In the genomic region with DNA sequence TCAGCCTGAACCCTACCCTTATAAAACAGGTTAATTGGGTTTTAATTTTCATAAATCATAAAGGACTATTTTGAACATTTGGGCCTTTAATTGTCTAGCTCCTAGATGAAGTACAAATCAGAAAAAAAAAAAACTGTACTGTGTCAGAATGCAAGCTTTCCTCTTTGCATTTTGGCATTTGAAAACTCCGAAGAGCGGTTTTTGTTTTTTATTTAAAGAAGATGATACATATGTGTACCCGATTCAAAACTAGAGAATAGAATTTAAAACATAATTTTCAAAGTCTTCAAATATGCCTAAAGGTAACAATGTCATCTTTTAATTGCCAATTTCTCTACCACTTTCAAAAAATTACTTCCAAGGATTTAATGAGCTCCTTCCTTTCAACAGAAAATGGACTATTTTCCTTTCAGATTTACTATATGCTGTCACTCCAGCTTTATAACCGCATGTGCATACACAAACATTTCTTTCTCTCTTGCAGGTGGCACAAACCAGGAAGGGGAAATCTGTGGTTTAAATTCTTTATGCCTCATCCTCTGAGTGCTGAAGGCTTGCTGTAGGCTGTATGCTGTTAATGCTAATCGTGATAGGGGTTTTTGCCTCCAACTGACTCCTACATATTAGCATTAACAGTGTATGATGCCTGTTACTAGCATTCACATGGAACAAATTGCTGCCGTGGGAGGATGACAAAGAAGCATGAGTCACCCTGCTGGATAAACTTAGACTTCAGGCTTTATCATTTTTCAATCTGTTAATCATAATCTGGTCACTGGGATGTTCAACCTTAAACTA, we compare ENCODE assay signal across 8 cellular contexts. TPM values are rescaled to one million over a fixed set of nuclear protein-coding genes. Genes with fewer than 3 reads are reported as not detected.
DNase-seq lines count a peak whose midpoint lies in the region; ATAC-seq, FAIRE-seq and TF ChIP-seq lines count a peak whose summit lies in the region.

No MANE protein-coding gene starts in this region.

- POLR2A ChIA-PET in SK-N-SH (lab: Yijun Ruan, JAX) = no interaction called here
- POLR2A ChIA-PET in naive thymus-derived CD8-positive, alpha-beta T cell (lab: Charles Lee) = interaction anchor here (0.6 to 1.0 kb wide), 3 partner anchors 11 to 244 kb away, joined by 3 to 4 read pairs (median 4); no protein-coding TSS in a partner anchor

- intact Hi-C loops in CD14-positive monocyte (cut with micrococcal nuclease) = no loop called here

- H3K4me3 ChIP-seq in SK-N-SH (ENCODE audit: low read depth in 2 of 2, low read length in 1 of 2) (peak overlapping the region in 1 of 2 experiments; percentile 23; a peak in 1 of 4 replicates), astrocyte (ENCODE audit: insufficient read depth, low read depth, low read length) (peak overlapping the region; percentile 0)

- H3K27me3 ChIP-seq in SK-N-SH (ENCODE audit: insufficient read depth) (no peaks in the 10 kb centered on the region), astrocyte (ENCODE audit: insufficient read depth, low read length) (no peaks in the 10 kb centered on the region)

- peaks cover 0 to 5% of the 10 kb centered on the region in 2 experiments for H3K36me3 ChIP-seq in SK-N-SH (replicated peaks in 1 of 2; ENCODE audit: control insufficient read depth in 1 of 2, insufficient read depth in 2 of 2, low read length in 1 of 2)
- H3K36me3 ChIP-seq in astrocyte (ENCODE audit: insufficient read depth, low read length) = peaks cover 3% of the 10 kb centered on the region

- H2AFZ ChIP-seq in SK-N-SH (ENCODE audit: low read depth) = no peak overlapping the region
- H2AFZ ChIP-seq in astrocyte (ENCODE audit: low read depth, low read length) = no peak overlapping the region

- H3K27ac Mint-ChIP-seq in astrocyte (ENCODE audit: unreplicated experiment) (peak overlapping the region; percentile 88), CD14-positive monocyte (no peak overlapping the region)
- peak overlapping the region; percentile 76 to 93 (median 84) for H3K27ac Mint-ChIP-seq in naive thymus-derived CD8-positive, alpha-beta T cell

- H3K9me3 ChIP-seq in SK-N-SH (no peaks in the 10 kb centered on the region), astrocyte (ENCODE audit: insufficient read depth, low read depth, low read length) (no peaks in the 10 kb centered on the region)

- ATAC-seq in HG02981 (IDR thresholded peaks at IDR 0.05; ENCODE audit: unreplicated experiment) = peak; percentile 23
- ATAC-seq in naive thymus-derived CD8-positive, alpha-beta T cell = peak; percentile 75 to 79

- H4K20me1 ChIP-seq in SK-N-SH (ENCODE audit: insufficient read depth) (no peaks in the 10 kb centered on the region), astrocyte (ENCODE audit: insufficient read depth, low read length) (no peaks in the 10 kb centered on the region)

- no peaks in the 10 kb centered on the region for H3K9me3 Mint-ChIP-seq in astrocyte (ENCODE audit: unreplicated experiment)
- H3K9me3 Mint-ChIP-seq in naive thymus-derived CD8-positive, alpha-beta T cell = no peaks in the 10 kb centered on the region
- no peaks in the 10 kb centered on the region for H3K9me3 Mint-ChIP-seq in CD14-positive monocyte

- TF ChIP-seq CTCF in SK-N-SH (IDR thresholded peaks at IDR 0.05) = no peak
- no peak for TF ChIP-seq CTCF in astrocyte (IDR thresholded peaks at IDR 0.05; ENCODE audit: insufficient read depth, low read depth, low read length)
- no peak for TF ChIP-seq CTCF in CD14-positive monocyte (IDR thresholded peaks at IDR 0.05)

- H3K9ac ChIP-seq in SK-N-SH (peak overlapping the region; percentile 28; the same call in 1 of the 2 replicates), astrocyte (ENCODE audit: low read length) (peak overlapping the region; percentile 68)

- H3K27ac ChIP-seq in SK-N-SH (ENCODE audit: low read depth in 2 of 2, low read length in 1 of 2) (peak overlapping the region; percentile 53 to 91; a peak in 3 of 4 replicates), astrocyte (ENCODE audit: low read depth, low read length) (peak overlapping the region; percentile 90)

- H3K4me2 ChIP-seq in SK-N-SH (peak overlapping the region; percentile 49; the same call in 1 of the 2 replicates), astrocyte (ENCODE audit: low read length) (peak overlapping the region; percentile 57)

- peak; percentile 12 to 82; a peak in 2 of 4 replicates for TF ChIP-seq EP300 in SK-N-SH (IDR thresholded peaks at IDR 0.05; ENCODE audit: borderline replicate concordance in 1 of 2, low read depth in 1 of 2, low read length in 1 of 2)

- H3K27me3 Mint-ChIP-seq in astrocyte (ENCODE audit: low read depth, unreplicated experiment) (no peaks in the 10 kb centered on the region), CD14-positive monocyte (ENCODE audit: low read depth in 3 of 3) (no peaks in the 10 kb centered on the region)
- no peaks in the 10 kb centered on the region for H3K27me3 Mint-ChIP-seq in naive thymus-derived CD8-positive, alpha-beta T cell

- CTCF ChIA-PET in SK-N-SH (lab: Yijun Ruan, JAX) = no interaction called here

- no peaks in the 10 kb centered on the region for H3K79me2 ChIP-seq in SK-N-SH (ENCODE audit: insufficient read depth)
- peaks cover 23% of the 10 kb centered on the region for H3K79me2 ChIP-seq in astrocyte (ENCODE audit: insufficient read depth, low read length)

- WGBS in SK-N-SH (ENCODE audit: low lambda C conversion rate) = 43% methylated on average over 6 of the region's 6 CpGs

- H3K4me1 ChIP-seq in SK-N-SH (ENCODE audit: control insufficient read depth in 1 of 2, insufficient read depth in 2 of 2, low read depth in 1 of 2, low read length in 1 of 2) = peaks cover 3 to 27% of the 10 kb centered on the region in 2 experiments
- peaks cover 37% of the 10 kb centered on the region for H3K4me1 ChIP-seq in astrocyte (ENCODE audit: insufficient read depth, low read length)

- TF ChIP-seq RAD21 in SK-N-SH (IDR thresholded peaks at IDR 0.05; ENCODE audit: low read length) = no peak

- peaks cover 26% of the 10 kb centered on the region for H3F3A ChIP-seq in SK-N-SH (replicated peaks; ENCODE audit: insufficient read depth)

- peak; percentile 93 for FAIRE-seq in astrocyte (lab: Jason Lieb, UNC)

- peak; percentile 15 for DNase-seq in NCI-H82 (lab: John Stamatoyannopoulos, UW)
- no peak for DNase-seq in NCI-H82 treated with DMSO at 0.1 percent for 48 hours (lab: John Stamatoyannopoulos, UW; ENCODE audit: unreplicated experiment)
- DNase-seq in SK-N-SH = peak; percentile 27
- DNase-seq in astrocyte (ENCODE audit: low read depth) = peak; percentile 97
- peak in 7 of 10 donors; percentile 16 to 56 (median 25) for DNase-seq in naive thymus-derived CD8-positive, alpha-beta T cell
- DNase-seq in CD14-positive monocyte (ENCODE audit: low spot score) = no peak
- no peak for DNase-seq in GDM1 (lab: John Stamatoyannopoulos, UW)

- H3K36me3 Mint-ChIP-seq in astrocyte (ENCODE audit: low read depth, unreplicated experiment) (peaks cover 2% of the 10 kb centered on the region), CD14-positive monocyte (peaks cover 13 to 18% of the 10 kb centered on the region in 2 donors)
- H3K36me3 Mint-ChIP-seq in naive thymus-derived CD8-positive, alpha-beta T cell = peaks cover 0 to 10% (median 7%) of the 10 kb centered on the region in 3 donors

- H3K4me3 Mint-ChIP-seq in astrocyte (ENCODE audit: unreplicated experiment) (no peak overlapping the region), CD14-positive monocyte (no peak overlapping the region)
- H3K4me3 Mint-ChIP-seq in naive thymus-derived CD8-positive, alpha-beta T cell = peak overlapping the region; percentile 57 to 89 (median 82)

- no peaks in the 10 kb centered on the region for H3K9me2 ChIP-seq in SK-N-SH

- peaks cover 36% of the 10 kb centered on the region for H3K4me1 Mint-ChIP-seq in astrocyte (ENCODE audit: low read depth, unreplicated experiment)
- peaks cover 10 to 52% (median 19%) of the 10 kb centered on the region in 4 donors for H3K4me1 Mint-ChIP-seq in naive thymus-derived CD8-positive, alpha-beta T cell
- H3K4me1 Mint-ChIP-seq in CD14-positive monocyte = peaks cover 8% of the 10 kb centered on the region

TF ChIP-seq in SK-N-SH, 30 proteins besides CTCF, POLR2A, EP300 and RAD21 (continues in another document):
- TF ChIP-seq FOXJ3 (CRISPR knock-in tag; IDR thresholded peaks at IDR 0.05) = no peak
- TF ChIP-seq, protein P1, sequence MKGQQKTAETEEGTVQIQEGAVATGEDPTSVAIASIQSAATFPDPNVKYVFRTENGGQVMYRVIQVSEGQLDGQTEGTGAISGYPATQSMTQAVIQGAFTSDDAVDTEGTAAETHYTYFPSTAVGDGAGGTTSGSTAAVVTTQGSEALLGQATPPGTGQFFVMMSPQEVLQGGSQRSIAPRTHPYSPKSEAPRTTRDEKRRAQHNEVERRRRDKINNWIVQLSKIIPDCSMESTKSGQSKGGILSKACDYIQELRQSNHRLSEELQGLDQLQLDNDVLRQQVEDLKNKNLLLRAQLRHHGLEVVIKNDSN (IDR thresholded peaks at IDR 0.05; ENCODE audit: borderline replicate concordance, low read depth) = peak; percentile 41; the same call in 1 of the 2 replicates
- TF ChIP-seq EZH2phosphoT487 (IDR thresholded peaks at IDR 0.05; ENCODE audit: borderline replicate concordance, low read depth) = no peak
- no peak for TF ChIP-seq CHD2 (IDR thresholded peaks at IDR 0.05; ENCODE audit: low read length, partially characterized antibody)
- TF ChIP-seq, protein P2, sequence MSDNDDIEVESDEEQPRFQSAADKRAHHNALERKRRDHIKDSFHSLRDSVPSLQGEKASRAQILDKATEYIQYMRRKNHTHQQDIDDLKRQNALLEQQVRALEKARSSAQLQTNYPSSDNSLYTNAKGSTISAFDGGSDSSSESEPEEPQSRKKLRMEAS (IDR thresholded peaks at IDR 0.05; ENCODE audit: low read depth) = peak; percentile 62; the same call in 1 of the 2 replicates
- TF ChIP-seq, protein P3, sequence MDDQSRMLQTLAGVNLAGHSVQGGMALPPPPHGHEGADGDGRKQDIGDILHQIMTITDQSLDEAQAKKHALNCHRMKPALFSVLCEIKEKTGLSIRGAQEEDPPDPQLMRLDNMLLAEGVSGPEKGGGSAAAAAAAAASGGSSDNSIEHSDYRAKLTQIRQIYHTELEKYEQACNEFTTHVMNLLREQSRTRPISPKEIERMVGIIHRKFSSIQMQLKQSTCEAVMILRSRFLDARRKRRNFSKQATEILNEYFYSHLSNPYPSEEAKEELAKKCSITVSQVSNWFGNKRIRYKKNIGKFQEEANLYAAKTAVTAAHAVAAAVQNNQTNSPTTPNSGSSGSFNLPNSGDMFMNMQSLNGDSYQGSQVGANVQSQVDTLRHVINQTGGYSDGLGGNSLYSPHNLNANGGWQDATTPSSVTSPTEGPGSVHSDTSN (IDR thresholded peaks at IDR 0.05) = peak; percentile 83
- TF ChIP-seq TCF12 (IDR thresholded peaks at IDR 0.05) = peak; percentile 92

RNA-seq across cellular contexts. Expression of a gene that starts 33.7 kb away (rescaled TPM):
- polyA plus RNA-seq in SK-N-SH (2012; rRNA removed) (21.1 and 26.9 TPM in 2 replicates), CD14-positive monocyte (10 to 100 TPM; 15.5 to 22.3 TPM)
- 30.2 and 43.6 TPM in 2 replicates for polyA plus RNA-seq in SK-N-SH (2012; cell fraction: cytosol; rRNA removed)
- polyA plus RNA-seq in SK-N-SH (2012; cell fraction: nucleus; rRNA removed) = 7.3 and 13.5 TPM in 2 replicates
- 29.6 and 32.5 TPM in 2 replicates for total RNA-seq in astrocyte
- 10 to 100 TPM; 21.7 to 21.8 TPM for total RNA-seq in naive thymus-derived CD8-positive, alpha-beta T cell
- 10 to 100 TPM; 29.6 to 41.1 (median 37.3) TPM for polyA plus RNA-seq in naive thymus-derived CD8-positive, alpha-beta T cell

Comparison
In these comparisons a context has a peak if more than half of its experiments do, and no peak if none do; other contexts are left out.
1. DNase-seq: peak in NCI-H82 (single experiment), SK-N-SH (single experiment), astrocyte (single experiment) and naive thymus-derived CD8-positive, alpha-beta T cell (7 of 10); none in NCI-H82 treated with DMSO at 0.1 percent for 48 hours (single experiment), CD14-positive monocyte (single experiment) and GDM1 (single experiment).
2. H3K27ac Mint-ChIP-seq: peak in astrocyte (single experiment) and naive thymus-derived CD8-positive, alpha-beta T cell (10 of 10); none in CD14-positive monocyte (0 of 7).
3. H3K4me3 Mint-ChIP-seq: peak in naive thymus-derived CD8-positive, alpha-beta T cell (10 of 10); none in astrocyte (single experiment) and CD14-positive monocyte (0 of 2).